9 cellular contexts compared by ENCODE assay signal in genomic region chr9:1429328-1429727, GRCh38.
DNase-seq lines count a peak whose midpoint lies in the region; ATAC-seq and TF ChIP-seq lines count a peak whose summit lies in the region.
"Had no signal": no experiment of that assay in that cellular context is flagged by ENCODE, and none has a peak within 500 bp of the region (broad histone marks: within the 10 kb centered on the region; RNA-seq: fewer than 3 reads in every experiment).

No MANE protein-coding gene starts in this region.

- peak; percentile 23 for TF ChIP-seq CTCF in cardiac muscle cell (IDR thresholded peaks at IDR 0.05; ENCODE audit: low read depth, low read length)
- TF ChIP-seq CTCF in right atrium auricular region (IDR thresholded peaks at IDR 0.05): peak in 1 of 2 donors; percentile 60
- TF ChIP-seq CTCF in upper lobe of right lung (IDR thresholded peaks at IDR 0.05): peak; percentile 17
- no peak for TF ChIP-seq CTCF in colonic mucosa (IDR thresholded peaks at IDR 0.05)
- TF ChIP-seq CTCF in foreskin keratinocyte (conservative IDR thresholded peaks at IDR 0.05): no peak

- DNase-seq in cardiac muscle cell (ENCODE audit: low read depth in 1 of 2, low spot score in 1 of 2): peak; percentile 21 to 49
- DNase-seq in right atrium auricular region (ENCODE audit: low spot score): no peak
- peak; percentile 53 for DNase-seq in NCI-H526 treated with DMSO at 0.1 percent for 48 hours (lab: John Stamatoyannopoulos, UW)
- DNase-seq in left cardiac atrium: no peak
- DNase-seq in upper lobe of right lung: no peak
- no peak for DNase-seq in colonic mucosa
- DNase-seq in foreskin keratinocyte: no peak
- DNase-seq: stimulated activated CD4-positive, alpha-beta T cell treated with anti-CD3 and anti-CD28 coated beads, Interleukin-4, amount 100 ng/mL, for 24 hours had no signal

- no peak overlapping the region for H3K4me3 ChIP-seq in cardiac muscle cell
- no peak overlapping the region for H3K4me3 ChIP-seq in right atrium auricular region
- H3K4me3 ChIP-seq in upper lobe of right lung: no peak overlapping the region
- no peak overlapping the region for H3K4me3 ChIP-seq in colonic mucosa

- ATAC-seq in left cardiac atrium (peak; percentile 49 to 53), upper lobe of right lung (peak; percentile 37), GM18517 (IDR thresholded peaks at IDR 0.05; ENCODE audit: unreplicated experiment) (no peak), foreskin keratinocyte (no peak)

- H3K27me3 ChIP-seq in cardiac muscle cell (no peaks in the 10 kb centered on the region), right atrium auricular region (no peaks in the 10 kb centered on the region), upper lobe of right lung (no peaks in the 10 kb centered on the region), colonic mucosa (no peaks in the 10 kb centered on the region), foreskin keratinocyte (no peaks in the 10 kb centered on the region)

- intact Hi-C loops in left cardiac atrium (cut with DNase I): loop anchor here in 1 of 2 donors (2.0 kb wide), 1 partner anchor 329 kb away; no protein-coding TSS in a partner anchor
- intact Hi-C loops in upper lobe of right lung (cut with DNase I): no loop called here
- intact Hi-C loops in colonic mucosa (cut with DNase I): loop anchor here (5.0 kb wide), 2 partner anchors 327 to 407 kb away; no protein-coding TSS in a partner anchor

- no peak overlapping the region for H3K9ac ChIP-seq in colonic mucosa (ENCODE audit: low read depth in 2 of 2, low read length in 2 of 2)

- H3K9me3 ChIP-seq in cardiac muscle cell (ENCODE audit: low read depth) (no peaks in the 10 kb centered on the region), right atrium auricular region (no peaks in the 10 kb centered on the region), upper lobe of right lung (no peaks in the 10 kb centered on the region), colonic mucosa (no peaks in the 10 kb centered on the region)

- H3K36me3 ChIP-seq in cardiac muscle cell (no peaks in the 10 kb centered on the region), right atrium auricular region (no peaks in the 10 kb centered on the region), upper lobe of right lung (no peaks in the 10 kb centered on the region), colonic mucosa (no peaks in the 10 kb centered on the region)

- H3K4me1 ChIP-seq in cardiac muscle cell (ENCODE audit: low read depth): no peaks in the 10 kb centered on the region
- no peaks in the 10 kb centered on the region for H3K4me1 ChIP-seq in right atrium auricular region
- no peaks in the 10 kb centered on the region for H3K4me1 ChIP-seq in upper lobe of right lung
- H3K4me1 ChIP-seq in colonic mucosa: no peaks in the 10 kb centered on the region
- no peaks in the 10 kb centered on the region for H3K4me1 ChIP-seq in foreskin keratinocyte

- H3K27ac ChIP-seq in cardiac muscle cell (no peak overlapping the region), right atrium auricular region (no peak overlapping the region), upper lobe of right lung (no peak overlapping the region), colonic mucosa (no peak overlapping the region), foreskin keratinocyte (no peak overlapping the region)

Comparison
In these comparisons a context has a peak if more than half of its experiments do, and no peak if none do; other contexts are left out.
1. DNase-seq: peak in cardiac muscle cell (2 of 2) and NCI-H526 treated with DMSO at 0.1 percent for 48 hours (single experiment); none in right atrium auricular region (single experiment), left cardiac atrium (single experiment), upper lobe of right lung (single experiment), colonic mucosa (single experiment) and foreskin keratinocyte (0 of 2).
2. CTCF ChIP-seq: peak in cardiac muscle cell (single experiment) and upper lobe of right lung (single experiment); none in colonic mucosa (single experiment) and foreskin keratinocyte (single experiment).
3. ATAC-seq: peak in left cardiac atrium (2 of 2) and upper lobe of right lung (single experiment); none in GM18517 (single experiment) and foreskin keratinocyte (single experiment).